ENCODE assay signal across 10 cellular contexts in the genomic region with DNA sequence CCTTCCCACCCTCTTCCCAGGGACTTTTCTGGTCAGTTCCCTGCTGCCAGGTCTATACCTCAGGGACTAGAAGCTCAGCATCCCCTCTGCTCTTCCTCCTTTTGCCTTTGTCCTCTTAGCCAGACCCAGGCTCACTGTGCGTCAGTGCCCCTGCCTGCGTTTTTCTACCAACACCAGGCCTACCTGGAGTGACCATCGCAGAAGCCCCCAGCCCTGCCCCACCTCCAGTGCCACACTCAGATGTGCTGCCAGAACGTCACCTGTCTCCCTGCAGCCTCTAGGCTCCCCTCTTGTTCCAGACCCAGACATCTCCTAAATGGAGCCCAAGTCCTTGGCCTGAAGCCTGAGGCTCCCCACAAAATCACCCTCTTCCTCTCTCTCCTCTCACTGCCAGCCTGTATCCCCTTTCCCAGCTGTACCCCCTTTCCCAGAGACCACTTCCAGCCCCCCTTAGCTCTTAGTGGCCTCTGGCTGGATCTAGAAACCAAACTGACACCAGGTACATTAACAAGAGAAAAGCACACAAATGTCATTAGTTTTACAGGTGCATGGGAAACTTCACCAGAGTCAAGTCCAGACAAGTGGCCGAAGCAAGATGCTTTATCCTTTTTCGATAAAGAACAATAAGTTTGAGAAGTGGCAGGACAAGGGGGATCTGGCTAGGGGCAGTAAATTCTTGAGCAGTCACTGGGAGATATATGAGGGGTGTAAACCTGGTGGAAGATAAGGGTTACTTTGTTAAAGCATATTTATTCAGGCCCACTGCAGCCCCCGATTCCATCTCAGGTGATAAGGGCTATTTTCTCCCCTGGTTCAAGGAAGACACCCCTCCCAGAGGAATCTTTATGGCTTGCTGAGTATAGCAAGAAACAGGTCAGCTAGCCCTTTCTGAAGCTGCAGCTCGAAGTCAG.
DNase-seq lines count a peak whose midpoint lies in the region; ATAC-seq and TF ChIP-seq lines count a peak whose summit lies in the region.
"Had no signal": no experiment of that assay in that cellular context is flagged by ENCODE, and none has a peak within 500 bp of the region (broad histone marks: within the 10 kb centered on the region; RNA-seq: fewer than 3 reads in every experiment).

No MANE protein-coding gene starts in this region.

- peak overlapping the region; percentile 53 for H3K9ac ChIP-seq in BLaER1
- H3K9ac ChIP-seq in mesenchymal stem cell (ENCODE audit: low read length) = no peak overlapping the region

- H3K36me3 Mint-ChIP-seq in activated naive CD8-positive, alpha-beta T cell treated with anti-CD3 and anti-CD28 coated beads for 36 hours = peaks cover 13% of the 10 kb centered on the region

- WGBS in mesenchymal stem cell = 43% methylated on average over 8 of the region's 8 CpGs

- peak overlapping the region; percentile 6 for H3K27ac Mint-ChIP-seq in activated naive CD8-positive, alpha-beta T cell treated with anti-CD3 and anti-CD28 coated beads for 36 hours

- peak overlapping the region; percentile 77 for H3K4me2 ChIP-seq in BLaER1
- H3K4me2 ChIP-seq in mesenchymal stem cell (ENCODE audit: low read length, poor library complexity, severe bottlenecking) = no peak overlapping the region

- H3K27me3 ChIP-seq in BLaER1 (no peaks in the 10 kb centered on the region), mesenchymal stem cell (ENCODE audit: control insufficient read depth in 1 of 2, insufficient read depth in 1 of 2, low read length in 2 of 2) (no peaks in the 10 kb centered on the region)
- H3K27me3 ChIP-seq: foreskin keratinocyte had no signal

- H3K9me3 ChIP-seq in BLaER1 = no peaks in the 10 kb centered on the region
- H3K9me3 ChIP-seq in HEK293 (ENCODE audit: control insufficient read depth, insufficient read depth, low read depth, low read length) = no peaks in the 10 kb centered on the region
- no peaks in the 10 kb centered on the region for H3K9me3 ChIP-seq in mesenchymal stem cell (ENCODE audit: control insufficient read depth, low read length)

- peaks cover 100% of the 10 kb centered on the region for H4K20me1 ChIP-seq in BLaER1

- no peak overlapping the region for H4K91ac ChIP-seq in mesenchymal stem cell (ENCODE audit: low read length)

- H3K4ac ChIP-seq in mesenchymal stem cell (ENCODE audit: low read depth in 1 of 2, low read length in 2 of 2) = no peak overlapping the region

- no peaks in the 10 kb centered on the region for H3K27me3 Mint-ChIP-seq in activated naive CD8-positive, alpha-beta T cell treated with anti-CD3 and anti-CD28 coated beads for 36 hours

- H3K4me1 ChIP-seq in BLaER1 (peaks cover 98% of the 10 kb centered on the region), HEK293 (ENCODE audit: control insufficient read depth, insufficient read depth, low read length) (no peaks in the 10 kb centered on the region), mesenchymal stem cell (ENCODE audit: control insufficient read depth, insufficient read depth, low read depth, low read length) (peaks cover 43% of the 10 kb centered on the region)

- no peak overlapping the region for H3K4me3 Mint-ChIP-seq in activated naive CD8-positive, alpha-beta T cell treated with anti-CD3 and anti-CD28 coated beads for 36 hours

- no peak for TF ChIP-seq CTCF in HEK293 (tag by site-specific recombination; IDR thresholded peaks at IDR 0.05)

- peak overlapping the region; percentile 83 for H2AK5ac ChIP-seq in mesenchymal stem cell (ENCODE audit: low read length, severe bottlenecking)

- peaks cover 41% of the 10 kb centered on the region for H3K79me1 ChIP-seq in mesenchymal stem cell (replicated peaks; ENCODE audit: low read length, poor library complexity, severe bottlenecking)

- peaks cover 64% of the 10 kb centered on the region for H3K4me1 Mint-ChIP-seq in activated naive CD8-positive, alpha-beta T cell treated with anti-CD3 and anti-CD28 coated beads for 36 hours

- peak overlapping the region in 1 of 2 experiments; percentile 18 for H3K23ac ChIP-seq in mesenchymal stem cell (ENCODE audit: low read length in 2 of 2)

- no peak overlapping the region for H2BK12ac ChIP-seq in mesenchymal stem cell (ENCODE audit: low read length in 2 of 2)

- no peak overlapping the region for H3K18ac ChIP-seq in mesenchymal stem cell (ENCODE audit: low read depth in 1 of 2, low read length in 2 of 2)

- H4K8ac ChIP-seq in mesenchymal stem cell (ENCODE audit: low read length) = no peak overlapping the region

- no peak for DNase-seq in activated naive CD8-positive, alpha-beta T cell treated with anti-CD3 and anti-CD28 coated beads for 36 hours
- no peak for DNase-seq in mesenchymal stem cell
- no peak for DNase-seq in stimulated activated CD4-positive, alpha-beta T cell treated with anti-CD3 and anti-CD28 coated beads, Interleukin-15, amount 100 ng/mL, for 24 hours
- no peak for DNase-seq in activated CD4-positive, CD25-positive, alpha-beta regulatory T cell treated with anti-CD3 and anti-CD28 coated beads, Interleukin-2, amount 50 U/mL, for 72 hours

- ATAC-seq in HG03442 (IDR thresholded peaks at IDR 0.05; ENCODE audit: unreplicated experiment) = no peak
- no peak for ATAC-seq in GM21423 (IDR thresholded peaks at IDR 0.05; ENCODE audit: unreplicated experiment)

- H3K36me3 ChIP-seq in BLaER1 (peaks cover 58% of the 10 kb centered on the region), HEK293 (ENCODE audit: control insufficient read depth in 2 of 2, insufficient read depth in 1 of 2, low read length in 2 of 2) (peaks cover 0 to 7% of the 10 kb centered on the region in 2 experiments; a peak in 1 of 3 replicates), mesenchymal stem cell (ENCODE audit: control insufficient read depth in 1 of 2, insufficient read depth in 2 of 2, low read depth in 1 of 2, low read length in 2 of 2) (no peaks in the 10 kb centered on the region)

- no peak overlapping the region for H3K4me3 ChIP-seq in BLaER1
- H3K4me3 ChIP-seq in HEK293 (ENCODE audit: low read depth, low read length) = no peak overlapping the region
- H3K4me3 ChIP-seq in mesenchymal stem cell (ENCODE audit: insufficient read depth in 1 of 2, low read depth in 1 of 2, low read length in 2 of 2) = no peak overlapping the region

- H2BK5ac ChIP-seq in mesenchymal stem cell (ENCODE audit: low read depth, low read length, poor library complexity, severe bottlenecking) = no peak overlapping the region

- no peak overlapping the region for H2BK120ac ChIP-seq in mesenchymal stem cell (ENCODE audit: low read depth, low read length)

- H3K27ac ChIP-seq in BLaER1 (peak overlapping the region; percentile 47; the same call in 1 of the 2 replicates), HEK293 (ENCODE audit: extremely low read depth, low read depth, low read length) (no peak overlapping the region), mesenchymal stem cell (ENCODE audit: low read length, poor library complexity, severe bottlenecking) (no peak overlapping the region)
- H3K27ac ChIP-seq: C4-2B, foreskin keratinocyte had no signal

- no peak overlapping the region for H2BK15ac ChIP-seq in mesenchymal stem cell (ENCODE audit: low read depth, poor library complexity, severe bottlenecking)

- peak overlapping the region in 1 of 2 experiments; percentile 31 for H3K14ac ChIP-seq in mesenchymal stem cell (ENCODE audit: low read length in 2 of 2)

- POLR2A ChIA-PET in HEK293 (lab: Yijun Ruan, JAX) = interaction anchor here (1.0 kb wide), 1 partner anchor 40 kb away, joined by 3 read pairs; no protein-coding TSS in a partner anchor

- CTCF ChIA-PET in HEK293 (lab: Yijun Ruan, JAX) = interaction anchor here (1.1 to 1.3 kb wide), 4 partner anchors 8 to 77 kb away, joined by 3 to 5 read pairs (median 4); no protein-coding TSS in a partner anchor

- H2AFZ ChIP-seq in mesenchymal stem cell (ENCODE audit: low read depth, low read length) = no peak overlapping the region

- H3K9me3 Mint-ChIP-seq in activated naive CD8-positive, alpha-beta T cell treated with anti-CD3 and anti-CD28 coated beads for 36 hours = peaks cover 2% of the 10 kb centered on the region

TF ChIP-seq in HEK293, 187 proteins besides CTCF, POLR2A, EP300 and RAD21:
- TF ChIP-seq, protein P1, sequence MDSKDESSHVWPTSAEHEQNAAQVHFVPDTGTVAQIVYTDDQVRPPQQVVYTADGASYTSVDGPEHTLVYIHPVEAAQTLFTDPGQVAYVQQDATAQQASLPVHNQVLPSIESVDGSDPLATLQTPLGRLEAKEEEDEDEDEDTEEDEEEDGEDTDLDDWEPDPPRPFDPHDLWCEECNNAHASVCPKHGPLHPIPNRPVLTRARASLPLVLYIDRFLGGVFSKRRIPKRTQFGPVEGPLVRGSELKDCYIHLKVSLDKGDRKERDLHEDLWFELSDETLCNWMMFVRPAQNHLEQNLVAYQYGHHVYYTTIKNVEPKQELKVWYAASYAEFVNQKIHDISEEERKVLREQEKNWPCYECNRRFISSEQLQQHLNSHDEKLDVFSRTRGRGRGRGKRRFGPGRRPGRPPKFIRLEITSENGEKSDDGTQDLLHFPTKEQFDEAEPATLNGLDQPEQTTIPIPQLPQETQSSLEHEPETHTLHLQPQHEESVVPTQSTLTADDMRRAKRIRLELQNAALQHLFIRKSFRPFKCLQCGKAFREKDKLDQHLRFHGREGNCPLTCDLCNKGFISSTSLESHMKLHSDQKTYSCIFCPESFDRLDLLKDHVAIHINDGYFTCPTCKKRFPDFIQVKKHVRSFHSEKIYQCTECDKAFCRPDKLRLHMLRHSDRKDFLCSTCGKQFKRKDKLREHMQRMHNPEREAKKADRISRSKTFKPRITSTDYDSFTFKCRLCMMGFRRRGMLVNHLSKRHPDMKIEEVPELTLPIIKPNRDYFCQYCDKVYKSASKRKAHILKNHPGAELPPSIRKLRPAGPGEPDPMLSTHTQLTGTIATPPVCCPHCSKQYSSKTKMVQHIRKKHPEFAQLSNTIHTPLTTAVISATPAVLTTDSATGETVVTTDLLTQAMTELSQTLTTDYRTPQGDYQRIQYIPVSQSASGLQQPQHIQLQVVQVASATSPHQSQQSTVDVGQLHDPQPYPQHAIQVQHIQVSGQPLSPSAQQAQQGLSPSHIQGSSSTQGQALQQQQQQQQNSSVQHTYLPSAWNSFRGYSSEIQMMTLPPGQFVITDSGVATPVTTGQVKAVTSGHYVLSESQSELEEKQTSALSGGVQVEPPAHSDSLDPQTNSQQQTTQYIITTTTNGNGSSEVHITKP (tag by site-specific recombination; IDR thresholded peaks at IDR 0.05) = peak; percentile 91
- TF ChIP-seq ZNF398 (tag by site-specific recombination; IDR thresholded peaks at IDR 0.05) = no peak
